Comparison of ENCODE assay signal across 31 cellular contexts in the genomic region with DNA sequence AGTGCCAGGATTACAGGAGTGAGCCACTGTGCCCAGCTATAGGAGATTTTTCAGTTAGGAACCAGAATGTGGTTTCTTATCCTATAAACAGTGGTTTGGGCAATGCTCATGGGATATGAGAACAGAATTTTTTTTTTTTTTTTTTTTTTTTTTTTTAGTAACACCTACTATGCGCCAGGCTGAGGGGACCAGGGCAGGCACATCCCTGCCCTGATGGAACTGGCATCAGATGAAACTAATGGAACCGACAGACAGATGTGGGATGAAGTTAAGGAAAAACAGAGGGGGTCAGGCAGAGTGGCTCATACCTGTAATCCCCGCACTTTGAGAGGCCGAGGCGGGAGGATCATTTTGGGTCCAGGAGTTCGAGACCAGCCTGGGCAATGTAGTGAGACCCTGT. TPM values are rescaled to one million over a fixed set of nuclear protein-coding genes. Genes with fewer than 3 reads are reported as not detected.
A peak's percentile ranks its signal among the peaks of the same experiment; 100 is the strongest.
DNase-seq lines count a peak whose midpoint lies in the region; ATAC-seq, FAIRE-seq and TF ChIP-seq lines count a peak whose summit lies in the region.
"Had no signal": no experiment of that assay in that cellular context is flagged by ENCODE, and none has a peak within 500 bp of the region (broad histone marks: within the 10 kb centered on the region; RNA-seq: fewer than 3 reads in every experiment).

No MANE protein-coding gene starts in this region.

- no peaks in the 10 kb centered on the region for H3K79me2 ChIP-seq in K562 (ENCODE audit: control insufficient read depth, insufficient read depth, low read length)

- FAIRE-seq in K562 (lab: Jason Lieb, UNC), result no peak
- no peak for FAIRE-seq in kidney (lab: Jason Lieb, UNC)
- FAIRE-seq: A204.1, GM12878, GM12892, GM18507 had no signal

- H3K9me3 ChIP-seq in K562 (replicated peaks; ENCODE audit: control insufficient read depth, insufficient read depth, low read depth, low read length), result no peaks in the 10 kb centered on the region
- no peaks in the 10 kb centered on the region for H3K9me3 ChIP-seq in kidney (ENCODE audit: control insufficient read depth in 1 of 2, low read length in 2 of 2)
- H3K9me3 ChIP-seq in neuronal stem cell (replicated peaks in 1 of 2; ENCODE audit: control insufficient read depth in 2 of 2, insufficient read depth in 1 of 2, low read depth in 1 of 2, low read length in 2 of 2), result no peaks in the 10 kb centered on the region
- H3K9me3 ChIP-seq: BE2C, BLaER1 had no signal

- H3K4me1 ChIP-seq in K562 (replicated peaks in 1 of 2; ENCODE audit: control insufficient read depth in 2 of 2, insufficient read depth in 2 of 2, low read length in 2 of 2), result peaks cover 0 to 7% of the 10 kb centered on the region in 2 experiments; a peak in 2 of 5 replicates
- no peaks in the 10 kb centered on the region for H3K4me1 ChIP-seq in kidney (ENCODE audit: control insufficient read depth in 1 of 2, insufficient read depth in 1 of 2, low read depth in 1 of 2, low read length in 2 of 2)
- H3K4me1 ChIP-seq in neuronal stem cell (ENCODE audit: control insufficient read depth in 2 of 2, insufficient read depth in 1 of 2, low read depth in 1 of 2, low read length in 2 of 2), result no peaks in the 10 kb centered on the region
- H3K4me1 ChIP-seq: BE2C, BLaER1 had no signal

- no TSS peak for BruUV-seq in K562 (replicated peaks; lab: Mats Ljungman, UMichigan)

- intact Hi-C loops in K562 (cut with micrococcal nuclease), result no loop called here
- intact Hi-C loops in kidney (cut with DNase I), result no loop called here

- H2AK5ac ChIP-seq in neuronal stem cell (ENCODE audit: low read depth, low read length), result peak overlapping the region; percentile 93

- POLR2A ChIA-PET in K562 (lab: Yijun Ruan, JAX), result interaction anchor here (0.5 to 0.6 kb wide), 3 partner anchors 10 to 62 kb away, joined by 3 to 5 read pairs (median 5); no protein-coding TSS in a partner anchor

- H3K9ac ChIP-seq in K562 (ENCODE audit: insufficient read depth in 1 of 2, low read depth in 2 of 2, low read length in 2 of 2), result no peak overlapping the region
- no peak overlapping the region for H3K9ac ChIP-seq in kidney (ENCODE audit: low read length in 2 of 2)
- H3K9ac ChIP-seq in neuronal stem cell (ENCODE audit: low read depth, low read length, poor library complexity), result no peak overlapping the region
- H3K9ac ChIP-seq: BLaER1 had no signal

- no peak overlapping the region for H3K4ac ChIP-seq in neuronal stem cell (ENCODE audit: low read length)

- H2BK5ac ChIP-seq in neuronal stem cell (ENCODE audit: low read length), result no peak overlapping the region

- no peak overlapping the region for H3K14ac ChIP-seq in neuronal stem cell (ENCODE audit: low read length)

- no peak overlapping the region for H2BK15ac ChIP-seq in neuronal stem cell (ENCODE audit: low read length)

- H3K9me1 ChIP-seq in K562 (ENCODE audit: control insufficient read depth, insufficient read depth, low read length), result no peaks in the 10 kb centered on the region

- no peak for TF ChIP-seq CTCF in K562 (IDR thresholded peaks at IDR 0.05 in 2 of 3, conservative IDR thresholded peaks at IDR 0.05 in 1 of 3; ENCODE audit: insufficient read depth in 2 of 3, low read depth in 1 of 3, low read length in 3 of 3)
- no peak for TF ChIP-seq CTCF in kidney (IDR thresholded peaks at IDR 0.05; ENCODE audit: borderline replicate concordance, extremely low read depth, insufficient read depth)

- H2AFZ ChIP-seq in K562 (ENCODE audit: low read depth, low read length) (no peak overlapping the region), neuronal stem cell (ENCODE audit: low read length) (no peak overlapping the region)

- H3K4me3 ChIP-seq in K562 (no peak overlapping the region), kidney (ENCODE audit: low read length in 2 of 2) (no peak overlapping the region), neuronal stem cell (ENCODE audit: low read length in 2 of 2) (no peak overlapping the region)
- H3K4me3 ChIP-seq: BLaER1, GM12878 had no signal

- no peaks in the 10 kb centered on the region for H3K79me1 ChIP-seq in neuronal stem cell (ENCODE audit: low read depth, low read length)

- WGBS in K562 (ENCODE audit: insufficient coverage, low coverage, missing lambda C conversion rate), result 63% methylated on average over 4 of the region's 6 CpGs
- WGBS in neuronal stem cell (ENCODE audit: extremely low coverage in 2 of 2, insufficient read length in 2 of 2, insufficient replicate concordance in 1 of 2), 2 donors, result no CpG with 5 or more reads among the region's 6 CpGs

- TF ChIP-seq POLR2A in K562 (conservative IDR thresholded peaks at IDR 0.05), result no peak

- H2BK120ac ChIP-seq in neuronal stem cell (ENCODE audit: low read depth, low read length), result no peak overlapping the region

- DNase-seq in K562 (ENCODE audit: extremely low read depth in 1 of 4, low spot score in 3 of 4), result no peak
- DNase-seq in kidney, result peak; percentile 0
- DNase-seq in neuronal stem cell (ENCODE audit: low spot score), result no peak
- DNase-seq in retina, result no peak
- DNase-seq in NCI-H1048 (lab: John Stamatoyannopoulos, UW), result no peak
- no peak for DNase-seq in activated gamma-delta T cell (lab: John Stamatoyannopoulos, UW)
- DNase-seq: 8988T; ACHN; BE2C; C1 segment of cervical spinal cord; CD4-positive, alpha-beta memory T cell; CD4-positive, CD25-positive, alpha-beta regulatory T cell; CD8-positive, alpha-beta memory T cell; COR-L47; DMS 273 treated with DMSO at 0.1 percent for 48 hours; DMS153; DMS53; DMS79; DND-41; EL; GDM1 had no signal

- no peak overlapping the region for H3K23ac ChIP-seq in neuronal stem cell (ENCODE audit: low read depth, low read length, poor library complexity)

- TF ChIP-seq RAD21 in K562 (CRISPR knock-in tag; conservative IDR thresholded peaks at IDR 0.05 in 1 of 2, IDR thresholded peaks at IDR 0.05 in 1 of 2), result no peak

- TF ChIP-seq EP300 in K562 (IDR thresholded peaks at IDR 0.05; ENCODE audit: low read length), result no peak

- H3K36me3 ChIP-seq in K562 (ENCODE audit: control insufficient read depth, insufficient read depth, low read length), result no peaks in the 10 kb centered on the region
- no peaks in the 10 kb centered on the region for H3K36me3 ChIP-seq in kidney (ENCODE audit: control insufficient read depth in 1 of 2, insufficient read depth in 2 of 2, low read length in 2 of 2)
- no peaks in the 10 kb centered on the region for H3K36me3 ChIP-seq in neuronal stem cell (replicated peaks in 1 of 2; ENCODE audit: control insufficient read depth in 2 of 2, insufficient read depth in 2 of 2, low read length in 2 of 2)
- H3K36me3 ChIP-seq: BE2C, BLaER1 had no signal

- no peaks in the 10 kb centered on the region for H4K20me1 ChIP-seq in K562 (replicated peaks; ENCODE audit: control insufficient read depth, insufficient read depth, low read length)
- H4K20me1 ChIP-seq: BLaER1 had no signal

- H3K4me2 ChIP-seq in K562 (ENCODE audit: insufficient read depth, low read length) (no peak overlapping the region), neuronal stem cell (ENCODE audit: insufficient read depth, low read length, poor library complexity, severe bottlenecking) (no peak overlapping the region)
- H3K4me2 ChIP-seq: BLaER1 had no signal

- H3K27me3 ChIP-seq in K562 (ENCODE audit: control insufficient read depth in 2 of 2, insufficient read depth in 2 of 2, low read length in 2 of 2), result no peaks in the 10 kb centered on the region
- H3K27me3 ChIP-seq in neuronal stem cell (ENCODE audit: control insufficient read depth in 3 of 3, insufficient read depth in 3 of 3, low read depth in 1 of 3, low read length in 3 of 3), result peaks cover 2 to 6% (median 3%) of the 10 kb centered on the region in 3 experiments
- H3K27me3 ChIP-seq: BLaER1 had no signal

- in situ Hi-C loops in K562 (cut with MboI), result no loop called here

- ATAC-seq in K562, result no peak
- ATAC-seq: GM12878 had no signal

- no peak overlapping the region for H2BK12ac ChIP-seq in neuronal stem cell (ENCODE audit: low read length)

- H3K27ac ChIP-seq in K562 (ENCODE audit: extremely low read depth, low read depth, low read length) (no peak overlapping the region), kidney (ENCODE audit: low read depth in 2 of 2, low read length in 2 of 2) (no peak overlapping the region), neuronal stem cell (replicated peaks; ENCODE audit: low read length) (no peak overlapping the region)
- H3K27ac ChIP-seq: BLaER1 had no signal

- CTCF ChIA-PET in K562 (lab: Yijun Ruan, JAX; ENCODE audit: low intra/inter-chr PET ratio), result no interaction called here

- no peak overlapping the region for H3K18ac ChIP-seq in neuronal stem cell (ENCODE audit: low read length)

- no peak overlapping the region for H4K8ac ChIP-seq in neuronal stem cell (ENCODE audit: low read depth, low read length)

- no peak overlapping the region for H4K91ac ChIP-seq in neuronal stem cell (ENCODE audit: low read depth, low read length, poor library complexity)

RNA-seq across cellular contexts. Expression of gene SEC14L4, which starts 4.9 kb away (rescaled TPM):
- total RNA-seq in K562 (2011; cell fraction: chromatin; rRNA removed; ENCODE audit: low replicate concordance), result 0.19 TPM in 1 of 2 replicates, not detected in the other
- not detected in 2 replicates for total RNA-seq in K562 (2011; cell fraction: nucleolus; rRNA removed)
- not detected in 2 replicates for total RNA-seq in K562 (2011; cell fraction: nucleoplasm; rRNA removed)
- total RNA-seq in K562 (2014; rRNA removed) (not detected in 2 replicates), K562 (2014; rRNA removed; fragmentation: Illumina TruSeq; extraction: Trizol) (not detected in 2 replicates), K562 (2015; rRNA removed; fragmentation: Illumina TruSeq; extraction: Trizol) (not detected in 2 replicates), K562 (2021) (not detected in 2 replicates), kidney (0.63 TPM)
- polyA plus RNA-seq in K562 (2011; rRNA removed) (0.03 TPM in 1 of 2 replicates, not detected in the other), K562 (2014; fragmentation: Illumina TruSeq; extraction: Trizol) (not detected in 2 replicates), K562 (2014; fragmentation: Nextera tagmentation; extraction: Ambion mirVana) (not detected), K562 (2014; rRNA removed) (0.11 TPM in 1 of 2 replicates, not detected in the other), kidney (ENCODE audit: insufficient read depth, low read depth, low replicate concordance) (0.41 TPM)
- polyA plus RNA-seq in K562 (2011; cell fraction: cytosol; rRNA removed), result 0.03 TPM in 1 of 2 replicates, not detected in the other
- polyA plus RNA-seq in K562 (2011; cell fraction: nucleus; rRNA removed), result 0.07 TPM in 1 of 2 replicates, not detected in the other
- polyA plus RNA-seq in K562 (2012), result 0.04 TPM in 1 of 2 replicates, not detected in the other
- polyA minus RNA-seq in K562 (2011; rRNA and poly(A)+ RNA removed), result not detected in 2 replicates
- not detected in 2 replicates for polyA minus RNA-seq in K562 (2011; cell fraction: cytosol; rRNA and poly(A)+ RNA removed)
- not detected in 2 replicates for polyA minus RNA-seq in K562 (2011; cell fraction: nucleus; rRNA and poly(A)+ RNA removed)
- polyA plus RNA-seq in neuronal stem cell (2013, experiment 1 of 2), result 0.46 TPM
- polyA plus RNA-seq in neuronal stem cell (2013, experiment 2 of 2), result 0.25 TPM
- total RNA-seq: A673; CD4-positive, alpha-beta memory T cell; CD4-positive, CD25-positive, alpha-beta regulatory T cell; CD8-positive, alpha-beta memory T cell; G401; GM12878 had no signal
- polyA plus RNA-seq: AG04450; CD14-positive monocyte; CD4-positive, alpha-beta memory T cell; CD4-positive, CD25-positive, alpha-beta regulatory T cell; CD8-positive, alpha-beta memory T cell; GM12878 had no signal

RNA-seq across cellular contexts. Expression of gene SEC14L3, which starts 28.8 kb away (rescaled TPM):
- total RNA-seq in K562 (2011; cell fraction: chromatin; rRNA removed; ENCODE audit: low replicate concordance), result not detected in 2 replicates
- total RNA-seq in K562 (2011; cell fraction: nucleolus; rRNA removed), result not detected in 2 replicates
- not detected in 2 replicates for total RNA-seq in K562 (2011; cell fraction: nucleoplasm; rRNA removed)
- total RNA-seq in K562 (2014; rRNA removed) (not detected in 2 replicates), K562 (2014; rRNA removed; fragmentation: Illumina TruSeq; extraction: Trizol) (not detected in 2 replicates), K562 (2015; rRNA removed; fragmentation: Illumina TruSeq; extraction: Trizol) (not detected in 2 replicates), K562 (2021) (not detected in 2 replicates), kidney (not detected)
- polyA plus RNA-seq in K562 (2011; rRNA removed) (not detected in 2 replicates), K562 (2014; fragmentation: Illumina TruSeq; extraction: Trizol) (not detected in 2 replicates), K562 (2014; fragmentation: Nextera tagmentation; extraction: Ambion mirVana) (not detected), K562 (2014; rRNA removed) (not detected in 2 replicates), kidney (ENCODE audit: insufficient read depth, low read depth, low replicate concordance) (not detected)
- polyA plus RNA-seq in K562 (2011; cell fraction: cytosol; rRNA removed), result 0.04 TPM in 1 of 2 replicates, not detected in the other
- polyA plus RNA-seq in K562 (2011; cell fraction: nucleus; rRNA removed), result not detected in 2 replicates
- not detected in 2 replicates for polyA plus RNA-seq in K562 (2012)
- polyA minus RNA-seq in K562 (2011; rRNA and poly(A)+ RNA removed), result not detected in 2 replicates
- polyA minus RNA-seq in K562 (2011; cell fraction: cytosol; rRNA and poly(A)+ RNA removed), result not detected in 2 replicates
- not detected in 2 replicates for polyA minus RNA-seq in K562 (2011; cell fraction: nucleus; rRNA and poly(A)+ RNA removed)
- polyA plus RNA-seq in neuronal stem cell (2013, experiment 1 of 2), result not detected
- not detected for polyA plus RNA-seq in neuronal stem cell (2013, experiment 2 of 2)
- total RNA-seq: A673; CD4-positive, alpha-beta memory T cell; CD4-positive, CD25-positive, alpha-beta regulatory T cell; CD8-positive, alpha-beta memory T cell; Daoy; G401; GM12878 had no signal
- polyA plus RNA-seq: AG04450; CD14-positive monocyte; CD4-positive, alpha-beta memory T cell; CD4-positive, CD25-positive, alpha-beta regulatory T cell; CD8-positive, alpha-beta memory T cell had no signal

RNA-seq across cellular contexts. Expression of gene SEC14L6, which starts 45.9 kb away (rescaled TPM):
- 5.1 and 11.8 TPM in 2 replicates for total RNA-seq in K562 (2011; cell fraction: chromatin; rRNA removed; ENCODE audit: low replicate concordance)
- total RNA-seq in K562 (2011; cell fraction: nucleolus; rRNA removed), result 5.3 and 5.5 TPM in 2 replicates
- total RNA-seq in K562 (2011; cell fraction: nucleoplasm; rRNA removed), result 4.3 and 6.0 TPM in 2 replicates
- total RNA-seq in K562 (2014; rRNA removed) (1.5 and 1.8 TPM in 2 replicates), K562 (2014; rRNA removed; fragmentation: Illumina TruSeq; extraction: Trizol) (1.9 and 2.0 TPM in 2 replicates), K562 (2015; rRNA removed; fragmentation: Illumina TruSeq; extraction: Trizol) (1.6 and 2.2 TPM in 2 replicates), K562 (2021) (1.6 and 2.6 TPM in 2 replicates), kidney (13.9 TPM)
- polyA plus RNA-seq in K562 (2011; rRNA removed) (5.0 and 6.1 TPM in 2 replicates), K562 (2014; fragmentation: Illumina TruSeq; extraction: Trizol) (4.0 and 4.1 TPM in 2 replicates), K562 (2014; fragmentation: Nextera tagmentation; extraction: Ambion mirVana) (under 1 TPM; 0.29 to 0.39 TPM), K562 (2014; rRNA removed) (1.7 and 2.3 TPM in 2 replicates), kidney (ENCODE audit: insufficient read depth, low read depth, low replicate concordance) (16.5 TPM)
- 5.1 and 8.0 TPM in 2 replicates for polyA plus RNA-seq in K562 (2011; cell fraction: cytosol; rRNA removed)
- 6.2 and 8.4 TPM in 2 replicates for polyA plus RNA-seq in K562 (2011; cell fraction: nucleus; rRNA removed)
- polyA plus RNA-seq in K562 (2012), result 2.1 and 2.8 TPM in 2 replicates
- polyA minus RNA-seq in K562 (2011; rRNA and poly(A)+ RNA removed), result 0.99 and 5.1 TPM in 2 replicates
- polyA minus RNA-seq in K562 (2011; cell fraction: cytosol; rRNA and poly(A)+ RNA removed), result 1.4 and 3.9 TPM in 2 replicates
- 1.4 and 2.3 TPM in 2 replicates for polyA minus RNA-seq in K562 (2011; cell fraction: nucleus; rRNA and poly(A)+ RNA removed)
- 1.6 TPM for polyA plus RNA-seq in neuronal stem cell (2013, experiment 1 of 2)
- 1.8 TPM for polyA plus RNA-seq in neuronal stem cell (2013, experiment 2 of 2)
- total RNA-seq: A673; CD4-positive, alpha-beta memory T cell; CD4-positive, CD25-positive, alpha-beta regulatory T cell; CD8-positive, alpha-beta memory T cell; G401; GM12878 had no signal
- polyA plus RNA-seq: CD14-positive monocyte; CD4-positive, alpha-beta memory T cell; GM12878 had no signal
